Comparison of ENCODE assay signal across 38 cellular contexts in the genomic region with DNA sequence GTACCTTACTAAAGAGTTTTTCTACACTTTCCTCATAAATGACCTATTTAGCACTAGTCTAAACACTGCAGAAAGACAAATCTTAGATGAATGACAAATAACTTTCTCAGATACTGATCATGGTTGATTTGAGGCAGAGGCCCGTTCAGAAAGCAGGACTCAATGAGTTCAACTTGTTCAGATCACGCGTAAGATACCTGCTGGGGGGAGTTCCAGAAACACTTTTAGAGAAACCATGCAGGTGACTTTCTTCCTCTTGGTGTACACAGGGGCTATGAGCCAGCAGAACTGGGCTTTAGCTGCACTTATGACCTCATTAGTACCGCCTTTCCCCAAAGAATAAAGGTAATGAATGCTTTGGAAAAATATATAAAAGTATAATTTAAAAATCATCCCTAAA. TPM values are rescaled to one million over a fixed set of nuclear protein-coding genes. Genes with fewer than 3 reads are reported as not detected.
"Had no signal": no experiment of that assay in that cellular context is flagged by ENCODE, and none has a peak within 500 bp of the region (broad histone marks: within the 10 kb centered on the region; RNA-seq: fewer than 3 reads in every experiment).

No MANE protein-coding gene starts in this region.

- H3K9me3 Mint-ChIP-seq: activated naive CD4-positive, alpha-beta T cell treated with anti-CD3 and anti-CD28 coated beads for 36 hours; activated naive CD4-positive, alpha-beta T cell treated with anti-CD3 and anti-CD28 coated beads, Interleukin-2, amount 10 ng/mL, durations not matched to agents 7 days and 5 days; activated naive CD4-positive, alpha-beta T cell treated with anti-CD3 and anti-CD28 coated beads, Interleukin-2, amount 50 U/mL, for 24 hours; activated naive CD4-positive, alpha-beta T cell treated with anti-CD3 and anti-CD28 coated beads, Interleukin-2, amount 50 U/mL, for 72 hours; activated naive CD8-positive, alpha-beta T cell treated with anti-CD3 and anti-CD28 coated beads for 36 hours; activated naive CD8-positive, alpha-beta T cell treated with anti-CD3 and anti-CD28 coated beads, Interleukin-2, amount 10 ng/mL, durations not matched to agents 7 days and 5 days; activated naive CD8-positive, alpha-beta T cell treated with anti-CD3 and anti-CD28 coated beads, Interleukin-2, amount 50 U/mL, for 24 hours; activated T-cell treated with anti-CD3 and anti-CD28 coated beads, Interleukin-2, amount 50 U/mL, for 24 hours; activated T-cell treated with anti-CD3 and anti-CD28 coated beads, Interleukin-2, amount 50 U/mL, for 4 hours; activated T-cell treated with anti-CD3 and anti-CD28 coated beads, Interleukin-2, amount 50 U/mL, for 72 hours; activated T-helper 1 cell treated with anti-CD3 and anti-CD28 coated beads, Interleukin-12 subunit alpha, Interleukin-12 subunit beta, Interleukin-2, Interleukin-4 antibody, amounts not matched to agents 30 ng/mL and 10 ng/mL and 1 ng/mL, durations not matched to agents 14 hours and 24 hours and 36 hours; activated T-helper 17 cell treated with anti-CD3 and anti-CD28 coated beads, Interleukin-2, amount 50 U/mL, for 72 hours; activated T-helper 2 cell treated with anti-CD3 and anti-CD28 coated beads, Interferon-gamma antibody, Interleukin-2, Interleukin-4, amounts not matched to agents 10 μg/mL and 5 μg/mL and 100 μg/mL, durations not matched to agents 14 hours and 24 hours and 36 hours; brain; central memory CD8-positive, alpha-beta T cell had no signal

- H3K4me1 Mint-ChIP-seq: activated naive CD4-positive, alpha-beta T cell treated with anti-CD3 and anti-CD28 coated beads, Interleukin-2, amount 10 ng/mL, durations not matched to agents 7 days and 5 days; activated naive CD4-positive, alpha-beta T cell treated with anti-CD3 and anti-CD28 coated beads, Interleukin-2, amount 50 U/mL, for 24 hours; activated naive CD8-positive, alpha-beta T cell treated with anti-CD3 and anti-CD28 coated beads, Interleukin-2, amount 10 ng/mL, durations not matched to agents 7 days and 5 days; activated naive CD8-positive, alpha-beta T cell treated with anti-CD3 and anti-CD28 coated beads, Interleukin-2, amount 50 U/mL, for 24 hours; activated T-helper 17 cell treated with anti-CD3 and anti-CD28 coated beads, Interleukin-2, amount 50 U/mL, for 72 hours; brain; central memory CD8-positive, alpha-beta T cell had no signal

- DNase-seq: activated effector memory CD4-positive, alpha-beta T cell treated with anti-CD3 and anti-CD28 coated beads, Interleukin-2, amount 50 U/mL, for 16 hours; activated effector memory CD4-positive, alpha-beta T cell treated with Interleukin-2 at 50 U/mL for 16 hours; activated gamma-delta T cell; activated gamma-delta T cell treated with Interleukin-2 at 50 U/mL for 16 hours; activated naive CD4-positive, alpha-beta T cell; activated naive CD4-positive, alpha-beta T cell treated with anti-CD3 and anti-CD28 coated beads for 36 hours; activated naive CD4-positive, alpha-beta T cell treated with anti-CD3 and anti-CD28 coated beads, Interleukin-2, amount 10 ng/mL, durations not matched to agents 7 days and 5 days; activated naive CD4-positive, alpha-beta T cell treated with anti-CD3 and anti-CD28 coated beads, Interleukin-2, amount 50 U/mL, for 16 hours; activated naive CD4-positive, alpha-beta T cell treated with Interleukin-2 at 50 U/mL for 16 hours; activated naive CD8-positive, alpha-beta T cell treated with anti-CD3 and anti-CD28 coated beads for 36 hours; activated naive CD8-positive, alpha-beta T cell treated with anti-CD3 and anti-CD28 coated beads, Interleukin-2, amount 10 ng/mL, durations not matched to agents 7 days and 5 days; activated naive CD8-positive, alpha-beta T cell treated with anti-CD3 and anti-CD28 coated beads, Interleukin-2, amount 50 U/mL, for 24 hours; activated T-cell treated with anti-CD3 and anti-CD28 coated beads, Interleukin-2, amount 50 U/mL, for 1 hour; activated T-cell treated with anti-CD3 and anti-CD28 coated beads, Interleukin-2, amount 50 U/mL, for 24 hours; activated T-cell treated with anti-CD3 and anti-CD28 coated beads, Interleukin-2, amount 50 U/mL, for 4 hours; activated T-cell treated with anti-CD3 and anti-CD28 coated beads, Interleukin-2, amount 50 U/mL, for 48 hours; activated T-cell treated with anti-CD3 and anti-CD28 coated beads, Interleukin-2, amount 50 U/mL, for 72 hours; adrenal gland; amniotic stem cell; amygdala; anterior cingulate cortex; aorta; body of pancreas; brain microvascular endothelial cell; caudate nucleus; central memory CD4-positive, alpha-beta T cell; cerebellar nuclear complex had no signal

- H3K27ac Mint-ChIP-seq: activated naive CD4-positive, alpha-beta T cell treated with anti-CD3 and anti-CD28 coated beads for 36 hours; activated naive CD4-positive, alpha-beta T cell treated with anti-CD3 and anti-CD28 coated beads, Interleukin-2, amount 10 ng/mL, durations not matched to agents 7 days and 5 days; activated naive CD4-positive, alpha-beta T cell treated with anti-CD3 and anti-CD28 coated beads, Interleukin-2, amount 50 U/mL, for 24 hours; activated naive CD4-positive, alpha-beta T cell treated with anti-CD3 and anti-CD28 coated beads, Interleukin-2, amount 50 U/mL, for 72 hours; activated naive CD8-positive, alpha-beta T cell; activated naive CD8-positive, alpha-beta T cell treated with anti-CD3 and anti-CD28 coated beads for 36 hours; activated naive CD8-positive, alpha-beta T cell treated with anti-CD3 and anti-CD28 coated beads, Interleukin-2, amount 10 ng/mL, durations not matched to agents 7 days and 5 days; activated naive CD8-positive, alpha-beta T cell treated with anti-CD3 and anti-CD28 coated beads, Interleukin-2, amount 50 U/mL, for 24 hours; activated T-cell treated with anti-CD3 and anti-CD28 coated beads, Interleukin-2, amount 50 U/mL, for 24 hours; activated T-cell treated with anti-CD3 and anti-CD28 coated beads, Interleukin-2, amount 50 U/mL, for 72 hours; activated T-helper 1 cell treated with anti-CD3 and anti-CD28 coated beads, Interleukin-12 subunit alpha, Interleukin-12 subunit beta, Interleukin-2, Interleukin-4 antibody, amounts not matched to agents 30 ng/mL and 10 ng/mL and 1 ng/mL, durations not matched to agents 14 hours and 24 hours and 36 hours; activated T-helper 17 cell treated with anti-CD3 and anti-CD28 coated beads, Interleukin-2, amount 50 U/mL, for 72 hours; activated T-helper 2 cell treated with anti-CD3 and anti-CD28 coated beads, Interferon-gamma antibody, Interleukin-2, Interleukin-4, amounts not matched to agents 10 μg/mL and 5 μg/mL and 100 μg/mL, durations not matched to agents 14 hours and 24 hours and 36 hours; brain had no signal

- H3K4me3 ChIP-seq: adrenal gland, ascending aorta, body of pancreas, breast epithelium, cardiac muscle cell had no signal

- ATAC-seq: activated naive CD4-positive, alpha-beta T cell treated with anti-CD3 and anti-CD28 coated beads, Interleukin-2, amount 50 U/mL, for 72 hours; activated naive CD8-positive, alpha-beta T cell treated with anti-CD3 and anti-CD28 coated beads, Interleukin-2, amount 50 U/mL, for 24 hours; activated T-cell treated with anti-CD3 and anti-CD28 coated beads, Interleukin-2, amount 50 U/mL, for 4 hours; activated T-cell treated with anti-CD3 and anti-CD28 coated beads, Interleukin-2, amount 50 U/mL, for 72 hours; activated T-helper 17 cell treated with anti-CD3 and anti-CD28 coated beads, Interleukin-2, amount 50 U/mL, for 72 hours; body of pancreas had no signal

- H3K27me3 ChIP-seq: adrenal gland, ascending aorta, body of pancreas, brain microvascular endothelial cell, breast epithelium, cardiac muscle cell had no signal

- H3K4me1 ChIP-seq: adrenal gland, ascending aorta, body of pancreas, breast epithelium had no signal

- H3K27me3 Mint-ChIP-seq: activated naive CD4-positive, alpha-beta T cell treated with anti-CD3 and anti-CD28 coated beads, Interleukin-2, amount 10 ng/mL, durations not matched to agents 7 days and 5 days; activated naive CD4-positive, alpha-beta T cell treated with anti-CD3 and anti-CD28 coated beads, Interleukin-2, amount 50 U/mL, for 24 hours; activated naive CD8-positive, alpha-beta T cell; activated naive CD8-positive, alpha-beta T cell treated with anti-CD3 and anti-CD28 coated beads for 36 hours; activated naive CD8-positive, alpha-beta T cell treated with anti-CD3 and anti-CD28 coated beads, Interleukin-2, amount 10 ng/mL, durations not matched to agents 7 days and 5 days; activated naive CD8-positive, alpha-beta T cell treated with anti-CD3 and anti-CD28 coated beads, Interleukin-2, amount 50 U/mL, for 24 hours; activated T-cell treated with anti-CD3 and anti-CD28 coated beads, Interleukin-2, amount 50 U/mL, for 24 hours; activated T-helper 17 cell treated with anti-CD3 and anti-CD28 coated beads, Interleukin-2, amount 50 U/mL, for 72 hours; brain; central memory CD8-positive, alpha-beta T cell had no signal

- H3K36me3 ChIP-seq: breast epithelium had no signal

- H3K9me3 ChIP-seq: adrenal gland, ascending aorta, body of pancreas, breast epithelium had no signal

- H3K4me3 Mint-ChIP-seq: activated naive CD4-positive, alpha-beta T cell treated with anti-CD3 and anti-CD28 coated beads for 36 hours; activated naive CD4-positive, alpha-beta T cell treated with anti-CD3 and anti-CD28 coated beads, Interleukin-2, amount 10 ng/mL, durations not matched to agents 7 days and 5 days; activated naive CD4-positive, alpha-beta T cell treated with anti-CD3 and anti-CD28 coated beads, Interleukin-2, amount 50 U/mL, for 24 hours; activated naive CD8-positive, alpha-beta T cell; activated naive CD8-positive, alpha-beta T cell treated with anti-CD3 and anti-CD28 coated beads for 36 hours; activated naive CD8-positive, alpha-beta T cell treated with anti-CD3 and anti-CD28 coated beads, Interleukin-2, amount 10 ng/mL, durations not matched to agents 7 days and 5 days; activated naive CD8-positive, alpha-beta T cell treated with anti-CD3 and anti-CD28 coated beads, Interleukin-2, amount 50 U/mL, for 24 hours; activated T-cell treated with anti-CD3 and anti-CD28 coated beads, Interleukin-2, amount 50 U/mL, for 24 hours; activated T-cell treated with anti-CD3 and anti-CD28 coated beads, Interleukin-2, amount 50 U/mL, for 4 hours; activated T-cell treated with anti-CD3 and anti-CD28 coated beads, Interleukin-2, amount 50 U/mL, for 72 hours; activated T-helper 1 cell treated with anti-CD3 and anti-CD28 coated beads, Interleukin-12 subunit alpha, Interleukin-12 subunit beta, Interleukin-2, Interleukin-4 antibody, amounts not matched to agents 30 ng/mL and 10 ng/mL and 1 ng/mL, durations not matched to agents 14 hours and 24 hours and 36 hours; activated T-helper 17 cell treated with anti-CD3 and anti-CD28 coated beads, Interleukin-2, amount 50 U/mL, for 72 hours; brain; central memory CD8-positive, alpha-beta T cell had no signal

- H3K27ac ChIP-seq: adrenal gland, ascending aorta, body of pancreas, brain microvascular endothelial cell, breast epithelium, cardiac muscle cell had no signal

RNA-seq across cellular contexts. Expression of gene TTC39A, which starts 38.8 kb away (rescaled TPM):
- total RNA-seq: activated naive CD4-positive, alpha-beta T cell treated with anti-CD3 and anti-CD28 coated beads for 36 hours; activated naive CD8-positive, alpha-beta T cell treated with anti-CD3 and anti-CD28 coated beads for 36 hours; activated naive CD8-positive, alpha-beta T cell treated with anti-CD3 and anti-CD28 coated beads, Interleukin-2, amount 10 ng/mL, durations not matched to agents 7 days and 5 days; activated T-helper 1 cell treated with anti-CD3 and anti-CD28 coated beads, Interleukin-12 subunit alpha, Interleukin-12 subunit beta, Interleukin-2, Interleukin-4 antibody, amounts not matched to agents 30 ng/mL and 10 ng/mL and 1 ng/mL, durations not matched to agents 14 hours and 24 hours and 36 hours; ascending aorta had no signal
